25 cellular contexts compared by ENCODE assay signal in the genomic region with DNA sequence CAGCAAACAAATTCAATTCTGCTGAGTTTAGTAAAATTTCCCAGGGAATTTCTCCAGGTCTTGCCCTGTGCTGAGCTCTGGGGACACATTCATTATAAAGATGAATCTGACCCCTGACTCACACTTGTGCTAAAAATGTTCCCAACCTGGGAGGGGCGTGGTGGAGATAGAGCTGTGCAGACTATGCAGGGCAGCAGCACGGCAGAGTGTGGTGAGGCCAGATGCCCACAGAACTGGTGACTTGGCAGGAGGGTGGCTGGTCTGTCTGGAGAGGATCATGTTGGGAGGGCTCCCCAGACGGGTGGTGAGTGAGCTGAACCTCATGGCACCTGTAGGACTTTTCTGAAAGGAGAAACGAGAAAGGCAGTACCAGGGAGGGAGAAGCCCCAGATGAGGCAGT. TPM values are rescaled to one million over a fixed set of nuclear protein-coding genes. Genes with fewer than 3 reads are reported as not detected.
DNase-seq lines count a peak whose midpoint lies in the region; ATAC-seq, FAIRE-seq and TF ChIP-seq lines count a peak whose summit lies in the region.
"Had no signal": no experiment of that assay in that cellular context is flagged by ENCODE, and none has a peak within 500 bp of the region (broad histone marks: within the 10 kb centered on the region; RNA-seq: fewer than 3 reads in every experiment).

No MANE protein-coding gene starts in this region.

- H3K4me1 ChIP-seq in right atrium auricular region = no peaks in the 10 kb centered on the region
- no peaks in the 10 kb centered on the region for H3K4me1 ChIP-seq in osteoblast (ENCODE audit: insufficient read depth, low read length)
- H3K4me1 ChIP-seq: BLaER1, Caco-2 had no signal

- no peak overlapping the region for H3K4me2 ChIP-seq in osteoblast (ENCODE audit: insufficient read depth, low read length)
- H3K4me2 ChIP-seq: BLaER1 had no signal

- peak overlapping the region in 1 of 2 donors; percentile 70 for H3K27ac Mint-ChIP-seq in effector memory CD8-positive, alpha-beta T cell
- H3K27ac Mint-ChIP-seq: CD4-positive, alpha-beta T cell; IgD-negative memory B cell had no signal

- H3K4me3 ChIP-seq in right atrium auricular region = no peak overlapping the region
- H3K4me3 ChIP-seq in osteoblast (ENCODE audit: insufficient read depth, low read length) = no peak overlapping the region
- H3K4me3 ChIP-seq: BLaER1, SK-N-MC had no signal

- H4K20me1 ChIP-seq in osteoblast (ENCODE audit: insufficient read depth, low read length) = no peaks in the 10 kb centered on the region
- H4K20me1 ChIP-seq: BLaER1 had no signal

- no peak overlapping the region for H2AFZ ChIP-seq in osteoblast (ENCODE audit: low read length)

- H3K9me3 ChIP-seq in right atrium auricular region (no peaks in the 10 kb centered on the region), osteoblast (ENCODE audit: low read depth, low read length) (no peaks in the 10 kb centered on the region)
- H3K9me3 ChIP-seq: BLaER1, Caco-2 had no signal

- peak overlapping the region in 1 of 2 donors; percentile 71 for H3K4me3 Mint-ChIP-seq in effector memory CD8-positive, alpha-beta T cell

- intact Hi-C loops in Right ventricle myocardium inferior (cut with DNase I) = no loop called here

- H3K36me3 ChIP-seq in right atrium auricular region (no peaks in the 10 kb centered on the region), osteoblast (ENCODE audit: insufficient read depth, low read length) (no peaks in the 10 kb centered on the region)
- H3K36me3 ChIP-seq: BLaER1 had no signal

- H3K27ac ChIP-seq in right atrium auricular region (no peak overlapping the region), osteoblast (ENCODE audit: low read depth, low read length) (no peak overlapping the region)
- H3K27ac ChIP-seq: BLaER1, SK-N-MC had no signal

- no peaks in the 10 kb centered on the region for H3K79me2 ChIP-seq in osteoblast (ENCODE audit: insufficient read depth, low read length)

- DNase-seq in Right ventricle myocardium inferior (ENCODE audit: missing footprints) = no peak
- no peak for DNase-seq in right atrium auricular region (ENCODE audit: low spot score)
- peak; percentile 42 for DNase-seq in RPMI8226
- no peak for DNase-seq in effector memory CD8-positive, alpha-beta T cell
- DNase-seq in osteoblast (ENCODE audit: insufficient read length, low spot score, missing footprints) = peak; percentile 58
- DNase-seq in SW480 (ENCODE audit: low spot score) = no peak
- no peak for DNase-seq in D721Med (ENCODE audit: insufficient read length, low spot score)
- DNase-seq: Caco-2; CD4-positive, alpha-beta T cell; DND-41; Karpas-422; NCI-H1417; NCI-H1694 treated with DMSO at 0.1 percent for 48 hours; NCI-H2081 treated with DMSO at 0.1 percent for 48 hours; NCI-H446; NCI-H526; OCI-M1; SHP77 treated with DMSO at 0.1 percent for 48 hours had no signal

- peaks cover 5 to 25% of the 10 kb centered on the region in 2 donors for H3K4me1 Mint-ChIP-seq in effector memory CD8-positive, alpha-beta T cell (ENCODE audit: low read depth in 2 of 2)
- H3K4me1 Mint-ChIP-seq: IgD-negative memory B cell had no signal

- H3K9me3 Mint-ChIP-seq in effector memory CD8-positive, alpha-beta T cell = no peaks in the 10 kb centered on the region
- H3K9me3 Mint-ChIP-seq: CD4-positive, alpha-beta T cell had no signal

- H3K27me3 ChIP-seq in right atrium auricular region (no peaks in the 10 kb centered on the region), osteoblast (ENCODE audit: insufficient read depth, low read length) (peaks cover 8% of the 10 kb centered on the region)
- H3K27me3 ChIP-seq: BLaER1 had no signal

- peaks cover 21% of the 10 kb centered on the region for H3K36me3 Mint-ChIP-seq in effector memory CD8-positive, alpha-beta T cell (ENCODE audit: insufficient read depth)
- H3K36me3 Mint-ChIP-seq: IgD-negative memory B cell had no signal

- peak; percentile 59 for ATAC-seq in Right ventricle myocardium inferior
- peak; percentile 23 for ATAC-seq in effector memory CD8-positive, alpha-beta T cell (replicated peaks)
- ATAC-seq in GM19452 (IDR thresholded peaks at IDR 0.05; ENCODE audit: unreplicated experiment) = no peak

- H3K27me3 Mint-ChIP-seq in effector memory CD8-positive, alpha-beta T cell = peaks cover 39 to 44% of the 10 kb centered on the region in 2 donors

- no peak for TF ChIP-seq CTCF in right atrium auricular region (IDR thresholded peaks at IDR 0.05)
- no peak for TF ChIP-seq CTCF in osteoblast (IDR thresholded peaks at IDR 0.05; ENCODE audit: extremely low read depth, low read depth, low read length)
- no peak for TF ChIP-seq CTCF in D721Med (IDR thresholded peaks at IDR 0.05; ENCODE audit: insufficient read depth, missing control alignments)

- FAIRE-seq in D721Med (lab: Jason Lieb, UNC) = no peak
- FAIRE-seq: GM12892, H1, RCC 7860 had no signal

RNA-seq across cellular contexts. Expression of a gene that starts 31.6 kb away (rescaled TPM):
- total RNA-seq in Right ventricle myocardium inferior = 5.5 TPM
- total RNA-seq in right atrium auricular region = 10 to 100 TPM in 1 of 2 donors, 1 to 10 TPM in 1; 6.3 to 10.5 TPM
- total RNA-seq in osteoblast = 2.4 and 4.0 TPM in 2 replicates

Comparison
In these comparisons a context has a peak if more than half of its experiments do, and no peak if none do; other contexts are left out.
1. DNase-seq: peak in RPMI8226 (single experiment) and osteoblast (single experiment); none in Right ventricle myocardium inferior (single experiment), right atrium auricular region (single experiment), effector memory CD8-positive, alpha-beta T cell (0 of 3), SW480 (single experiment) and D721Med (single experiment).